ENCODE assay signal across 29 cellular contexts in genomic region chr19:29092712-29093552, GRCh38.
"Had no signal": no experiment of that assay in that cellular context is flagged by ENCODE, and none has a peak within 500 bp of the region (broad histone marks: within the 10 kb centered on the region; RNA-seq: fewer than 3 reads in every experiment).

No MANE protein-coding gene starts in this region.

- ATAC-seq: heart right ventricle, left lung, mucosa of descending colon, psoas muscle, T-cell had no signal

- H3K27me3 Mint-ChIP-seq: activated CD4-positive, alpha-beta memory T cell treated with anti-CD3 and anti-CD28 coated beads for 36 hours; activated naive CD4-positive, alpha-beta T cell treated with anti-CD3 and anti-CD28 coated beads, Interleukin-2, amount 10 ng/mL, durations not matched to agents 7 days and 5 days; activated T-cell treated with anti-CD3 and anti-CD28 coated beads, Interleukin-2, amount 50 U/mL, for 24 hours; T-cell; type B pancreatic cell had no signal

- H3K9me3 Mint-ChIP-seq: activated CD4-positive, alpha-beta memory T cell treated with anti-CD3 and anti-CD28 coated beads for 36 hours; activated naive CD4-positive, alpha-beta T cell treated with anti-CD3 and anti-CD28 coated beads, Interleukin-2, amount 10 ng/mL, durations not matched to agents 7 days and 5 days; activated naive CD8-positive, alpha-beta T cell treated with anti-CD3 and anti-CD28 coated beads, Interleukin-2, amount 10 ng/mL, durations not matched to agents 7 days and 5 days; activated T-cell treated with anti-CD3 and anti-CD28 coated beads, Interleukin-2, amount 50 U/mL, for 24 hours; nephron progenitor cell; T-cell; T-helper 2 cell treated with Interferon-gamma antibody and Interleukin-4, amounts not matched to agents 5 μg/mL and 100 μg/mL, for 36 hours; type B pancreatic cell had no signal

- H3K4me1 Mint-ChIP-seq: activated naive CD4-positive, alpha-beta T cell treated with anti-CD3 and anti-CD28 coated beads, Interleukin-2, amount 10 ng/mL, durations not matched to agents 7 days and 5 days; activated naive CD8-positive, alpha-beta T cell treated with anti-CD3 and anti-CD28 coated beads, Interleukin-2, amount 10 ng/mL, durations not matched to agents 7 days and 5 days; T-cell had no signal

- DNase-seq: activated CD4-positive, alpha-beta memory T cell treated with anti-CD3 and anti-CD28 coated beads for 36 hours; activated CD4-positive, alpha-beta T cell treated with anti-CD3 and anti-CD28 coated beads for 48 hours; activated CD8-positive, alpha-beta memory T cell treated with anti-CD3 and anti-CD28 coated beads, Interleukin-2, amount 50 U/mL, for 4 hours; activated gamma-delta T cell; activated naive CD4-positive, alpha-beta T cell treated with anti-CD3 and anti-CD28 coated beads, Interleukin-2, amount 10 ng/mL, durations not matched to agents 7 days and 5 days; activated naive CD8-positive, alpha-beta T cell treated with anti-CD3 and anti-CD28 coated beads, Interleukin-2, amount 10 ng/mL, durations not matched to agents 7 days and 5 days; activated T-cell treated with anti-CD3 and anti-CD28 coated beads, Interleukin-2, amount 50 U/mL, for 24 hours; amniotic stem cell; brain microvascular endothelial cell; dorsolateral prefrontal cortex; effector memory CD4-positive, alpha-beta T cell; foreskin fibroblast; heart right ventricle; kidney glomerular epithelial cell; left lung; lower lobe of right lung; mesenchymal stem cell; mucosa of descending colon; nephron progenitor cell; stimulated activated CD4-positive, alpha-beta T cell treated with anti-CD3 and anti-CD28 coated beads, Interleukin-15, amount 100 ng/mL, for 24 hours; stimulated activated naive CD4-positive, alpha-beta T cell; T-cell had no signal

- H3K4me3 Mint-ChIP-seq: activated CD4-positive, alpha-beta memory T cell treated with anti-CD3 and anti-CD28 coated beads for 36 hours; activated naive CD4-positive, alpha-beta T cell treated with anti-CD3 and anti-CD28 coated beads, Interleukin-2, amount 10 ng/mL, durations not matched to agents 7 days and 5 days; activated naive CD8-positive, alpha-beta T cell treated with anti-CD3 and anti-CD28 coated beads, Interleukin-2, amount 10 ng/mL, durations not matched to agents 7 days and 5 days; activated T-cell treated with anti-CD3 and anti-CD28 coated beads, Interleukin-2, amount 50 U/mL, for 24 hours; nephron progenitor cell; T-helper 2 cell treated with Interferon-gamma antibody and Interleukin-4, amounts not matched to agents 5 μg/mL and 100 μg/mL, for 36 hours; type B pancreatic cell had no signal

- H3K9me3 ChIP-seq: heart right ventricle, lower lobe of right lung, mucosa of descending colon, psoas muscle, thoracic aorta, vagina had no signal

- H3K9ac ChIP-seq: parathyroid adenoma had no signal

- H3K4me1 ChIP-seq: left lung, lower lobe of right lung, parathyroid adenoma, psoas muscle had no signal

- H3K27ac Mint-ChIP-seq: activated CD4-positive, alpha-beta memory T cell treated with anti-CD3 and anti-CD28 coated beads for 36 hours; activated naive CD4-positive, alpha-beta T cell treated with anti-CD3 and anti-CD28 coated beads, Interleukin-2, amount 10 ng/mL, durations not matched to agents 7 days and 5 days; activated naive CD8-positive, alpha-beta T cell treated with anti-CD3 and anti-CD28 coated beads, Interleukin-2, amount 10 ng/mL, durations not matched to agents 7 days and 5 days; activated T-cell treated with anti-CD3 and anti-CD28 coated beads, Interleukin-2, amount 50 U/mL, for 24 hours; nephron progenitor cell; T-cell; T-helper 2 cell treated with Interferon-gamma antibody and Interleukin-4, amounts not matched to agents 5 μg/mL and 100 μg/mL, for 36 hours; type B pancreatic cell had no signal

- H3K36me3 ChIP-seq: brain microvascular endothelial cell, heart right ventricle, left lung, lower lobe of right lung, thoracic aorta, vagina had no signal

- H3K27me3 ChIP-seq: brain microvascular endothelial cell, left lung, vagina had no signal

- H3K4me3 ChIP-seq: coronary artery, dorsolateral prefrontal cortex, heart right ventricle, left lung, lower lobe of right lung, mucosa of descending colon, psoas muscle, thoracic aorta, vagina had no signal

- H3K27ac ChIP-seq: brain microvascular endothelial cell, coronary artery, dorsolateral prefrontal cortex, heart right ventricle, left lung, lower lobe of right lung, parathyroid adenoma, psoas muscle, thoracic aorta, vagina had no signal

- H3K36me3 Mint-ChIP-seq: activated CD4-positive, alpha-beta memory T cell treated with anti-CD3 and anti-CD28 coated beads for 36 hours; activated naive CD4-positive, alpha-beta T cell treated with anti-CD3 and anti-CD28 coated beads, Interleukin-2, amount 10 ng/mL, durations not matched to agents 7 days and 5 days; activated naive CD8-positive, alpha-beta T cell treated with anti-CD3 and anti-CD28 coated beads, Interleukin-2, amount 10 ng/mL, durations not matched to agents 7 days and 5 days; T-cell; type B pancreatic cell had no signal
